In genomic region chr19:18313398-18313797, GRCh38 we compare ENCODE assay signal across 24 cellular contexts. TPM values are rescaled to one million over a fixed set of nuclear protein-coding genes. Genes with fewer than 3 reads are reported as not detected.
"Had no signal": no experiment of that assay in that cellular context is flagged by ENCODE, and none has a peak within 500 bp of the region (broad histone marks: within the 10 kb centered on the region; RNA-seq: fewer than 3 reads in every experiment).

No MANE protein-coding gene starts in this region.

- H3K36me3 Mint-ChIP-seq: natural killer cell had no signal

- ATAC-seq: gastrocnemius medialis; natural killer cell; pancreas; right cardiac atrium; stimulated activated naive CD8-positive, alpha-beta T cell treated with anti-CD3 and anti-CD28 coated beads, Interleukin-15, Interleukin-2, amounts not matched to agents 100 U/mL and 50 U/mL, for 24 hours had no signal

- H3K27ac ChIP-seq: coronary artery, gastrocnemius medialis, left ventricle myocardium inferior, pancreas, tibial nerve, WERI-Rb-1 had no signal

- H3K4me3 Mint-ChIP-seq: activated T-helper 1 cell treated with anti-CD3 and anti-CD28 coated beads, Interleukin-12 subunit alpha, Interleukin-12 subunit beta, Interleukin-2, Interleukin-4 antibody, amounts not matched to agents 30 ng/mL and 10 ng/mL and 1 ng/mL, durations not matched to agents 14 hours and 24 hours and 36 hours; natural killer cell had no signal

- H3K9me3 ChIP-seq: esophagus squamous epithelium, gastrocnemius medialis, left ventricle myocardium inferior, pancreas, tibial nerve had no signal

- DNase-seq: activated CD4-positive, alpha-beta T cell treated with anti-CD3 and anti-CD28 coated beads for 1 hour; activated gamma-delta T cell; activated naive CD4-positive, alpha-beta T cell treated with anti-CD3 and anti-CD28 coated beads, Interleukin-2, amount 50 U/mL, for 16 hours; cerebellar nuclear complex; esophagus squamous epithelium; gastrocnemius medialis; head of caudate nucleus; hypothalamus; left ventricle myocardium inferior; mammary epithelial cell; midbrain; natural killer cell; pancreas; right cardiac atrium; stimulated activated CD4-positive, alpha-beta T cell treated with anti-CD3 and anti-CD28 coated beads, Interleukin-12 subunit alpha, Interleukin-12 subunit beta, amount 100 ng/mL, for 4 hours; stimulated activated CD4-positive, alpha-beta T cell treated with anti-CD3 and anti-CD28 coated beads, Interleukin-4, amount 100 ng/mL, for 4 hours; stimulated activated naive CD8-positive, alpha-beta T cell treated with anti-CD3 and anti-CD28 coated beads, Interleukin-15, Interleukin-2, amounts not matched to agents 100 U/mL and 50 U/mL, for 24 hours; substantia nigra; T-helper 1 cell; WERI-Rb-1 had no signal

- H3K27me3 ChIP-seq: esophagus squamous epithelium, gastrocnemius medialis, pancreas, tibial nerve had no signal

- H3K4me3 ChIP-seq: coronary artery, esophagus squamous epithelium, gastrocnemius medialis, left ventricle myocardium inferior, pancreas, tibial nerve had no signal

- H3K9me3 Mint-ChIP-seq: activated T-helper 1 cell treated with anti-CD3 and anti-CD28 coated beads, Interleukin-12 subunit alpha, Interleukin-12 subunit beta, Interleukin-2, Interleukin-4 antibody, amounts not matched to agents 30 ng/mL and 10 ng/mL and 1 ng/mL, durations not matched to agents 14 hours and 24 hours and 36 hours; natural killer cell had no signal

- H3K27ac Mint-ChIP-seq: natural killer cell had no signal

RNA-seq across cellular contexts. Expression of gene IQCN, which starts 39.1 kb away (rescaled TPM):
- total RNA-seq: pulmonary artery endothelial cell had no signal
